In the genomic region with DNA sequence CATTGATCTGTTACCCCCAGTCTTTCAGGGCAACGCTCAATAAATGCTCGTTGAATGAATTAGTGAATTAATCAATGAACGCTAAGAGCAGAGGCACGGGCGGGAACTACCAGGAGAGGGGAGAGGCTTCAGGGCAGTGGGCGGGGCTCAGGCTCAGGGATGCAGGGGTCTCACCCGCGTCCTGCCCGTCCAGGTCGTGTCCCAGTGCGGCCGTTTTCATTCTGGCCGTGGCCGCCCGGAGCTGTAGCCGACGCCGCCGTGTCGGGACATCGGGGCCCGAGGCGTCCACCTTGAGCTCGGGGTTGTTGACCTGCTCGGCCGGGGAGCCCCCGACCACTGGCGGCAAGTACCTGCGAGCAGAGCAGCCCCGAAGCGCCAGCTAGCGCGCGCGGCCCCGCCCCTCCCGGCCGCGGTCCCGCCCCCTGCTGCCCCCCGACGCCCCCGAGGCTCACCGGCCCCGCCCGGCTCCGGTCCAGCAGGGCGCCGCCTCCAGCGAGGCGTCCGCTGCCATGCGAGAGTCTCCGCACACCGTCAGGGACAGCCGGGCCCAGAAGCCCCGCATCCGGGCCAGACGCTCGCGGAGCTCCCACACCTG, we compare ENCODE assay signal across 6 cellular contexts. TPM values are rescaled to one million over a fixed set of nuclear protein-coding genes. Genes with fewer than 3 reads are reported as not detected.
DNase-seq lines count a peak whose midpoint lies in the region; ATAC-seq, FAIRE-seq and TF ChIP-seq lines count a peak whose summit lies in the region.

No MANE protein-coding gene starts in this region.

- H3K36me3 ChIP-seq in thoracic aorta, result no peaks in the 10 kb centered on the region

- no peaks in the 10 kb centered on the region for H3K9me3 ChIP-seq in thoracic aorta

- H3K4me3 ChIP-seq in thoracic aorta, result peak overlapping the region; percentile 59

- no peaks in the 10 kb centered on the region for H3K9me3 Mint-ChIP-seq in activated CD4-positive, alpha-beta T cell treated with anti-CD3 and anti-CD28 coated beads, Interleukin-2, amount 10 ng/mL, durations not matched to agents 24 days and 14 days

- H3K27me3 Mint-ChIP-seq in activated CD4-positive, alpha-beta T cell treated with anti-CD3 and anti-CD28 coated beads, Interleukin-2, amount 10 ng/mL, durations not matched to agents 24 days and 14 days, result peaks cover 7% of the 10 kb centered on the region

- H3K36me3 Mint-ChIP-seq in activated CD4-positive, alpha-beta T cell treated with anti-CD3 and anti-CD28 coated beads, Interleukin-2, amount 10 ng/mL, durations not matched to agents 24 days and 14 days (ENCODE audit: low read depth), result peaks cover 8% of the 10 kb centered on the region

- no peak overlapping the region for H3K27ac ChIP-seq in thoracic aorta

- H3K4me3 Mint-ChIP-seq in activated CD4-positive, alpha-beta T cell treated with anti-CD3 and anti-CD28 coated beads, Interleukin-2, amount 10 ng/mL, durations not matched to agents 24 days and 14 days, result peak overlapping the region; percentile 72

- intact Hi-C loops in activated CD4-positive, alpha-beta T cell treated with anti-CD3 and anti-CD28 coated beads, Interleukin-2, amount 10 ng/mL, durations not matched to agents 24 days and 14 days (cut with micrococcal nuclease), result no loop called here

- peak; percentile 82 for DNase-seq in activated CD4-positive, alpha-beta T cell treated with anti-CD3 and anti-CD28 coated beads, Interleukin-2, amount 10 ng/mL, durations not matched to agents 24 days and 14 days
- no peak for DNase-seq in activated CD4-positive, alpha-beta T cell treated with anti-CD3 and anti-CD28 coated beads, Interleukin-2, amount 50 U/mL, for 4 hours
- DNase-seq in frontal cortex (ENCODE audit: low spot score in 2 of 2) (peak; percentile 41 to 52), thoracic aorta (ENCODE audit: low spot score) (no peak), NCI-H1417 (lab: John Stamatoyannopoulos, UW) (no peak), NCI-H1105 treated with DMSO at 0.1 percent for 48 hours (lab: John Stamatoyannopoulos, UW) (no peak)

- no peak overlapping the region for H3K27ac Mint-ChIP-seq in activated CD4-positive, alpha-beta T cell treated with anti-CD3 and anti-CD28 coated beads, Interleukin-2, amount 10 ng/mL, durations not matched to agents 24 days and 14 days

- TF ChIP-seq CTCF in thoracic aorta (IDR thresholded peaks at IDR 0.05), result no peak

- peaks cover 53% of the 10 kb centered on the region for H3K4me1 Mint-ChIP-seq in activated CD4-positive, alpha-beta T cell treated with anti-CD3 and anti-CD28 coated beads, Interleukin-2, amount 10 ng/mL, durations not matched to agents 24 days and 14 days

- H3K27me3 ChIP-seq in thoracic aorta (replicated peaks; ENCODE audit: insufficient read depth), result no peaks in the 10 kb centered on the region

- ATAC-seq in thoracic aorta (ENCODE audit: insufficient number of reproducible peaks, low FRiP score, low read depth), result no peak

- peaks cover 10 to 32% of the 10 kb centered on the region in 2 donors for H3K4me1 ChIP-seq in thoracic aorta (ENCODE audit: control insufficient read depth in 1 of 2, low read depth in 2 of 2)

- FAIRE-seq in frontal cortex (lab: Jason Lieb, UNC), result no peak

RNA-seq across cellular contexts. Expression of a gene that starts 2.8 kb away (rescaled TPM):
- 2.1 TPM in 2 replicates for total RNA-seq in activated CD4-positive, alpha-beta T cell treated with anti-CD3 and anti-CD28 coated beads, Interleukin-2, amount 10 ng/mL, durations not matched to agents 24 days and 14 days
- total RNA-seq in frontal cortex, result 2.0 TPM
- total RNA-seq in thoracic aorta, result 10 to 100 TPM in 1 of 2 donors, 1 to 10 TPM in 1; 8.3 to 18.7 TPM

RNA-seq across cellular contexts. Expression of a gene that starts 6.0 kb away (rescaled TPM):
- total RNA-seq in activated CD4-positive, alpha-beta T cell treated with anti-CD3 and anti-CD28 coated beads, Interleukin-2, amount 10 ng/mL, durations not matched to agents 24 days and 14 days, result 6.3 and 7.9 TPM in 2 replicates
- total RNA-seq in frontal cortex, result 75.0 TPM
- 1 to 10 TPM; 1.8 to 5.0 TPM for total RNA-seq in thoracic aorta

RNA-seq across cellular contexts. Expression of a gene that starts 6.5 kb away (rescaled TPM):
- 23.7 TPM in 2 replicates for total RNA-seq in activated CD4-positive, alpha-beta T cell treated with anti-CD3 and anti-CD28 coated beads, Interleukin-2, amount 10 ng/mL, durations not matched to agents 24 days and 14 days
- total RNA-seq in frontal cortex, result 1.2 TPM
- total RNA-seq in thoracic aorta, result under 1 TPM; 0.56 to 0.95 TPM

RNA-seq across cellular contexts. Expression of a gene that starts 12.7 kb away (rescaled TPM):
- total RNA-seq in activated CD4-positive, alpha-beta T cell treated with anti-CD3 and anti-CD28 coated beads, Interleukin-2, amount 10 ng/mL, durations not matched to agents 24 days and 14 days, result 31.7 and 39.2 TPM in 2 replicates
- total RNA-seq in frontal cortex (16.3 TPM), thoracic aorta (10 to 100 TPM; 14.0 to 18.0 TPM)

RNA-seq across cellular contexts. Expression of a gene that starts 22.5 kb away (rescaled TPM):
- 123 and 126 TPM in 2 replicates for total RNA-seq in activated CD4-positive, alpha-beta T cell treated with anti-CD3 and anti-CD28 coated beads, Interleukin-2, amount 10 ng/mL, durations not matched to agents 24 days and 14 days
- total RNA-seq in frontal cortex (34.6 TPM), thoracic aorta (100 to 1,000 TPM; 125 to 205 TPM)

Comparison
In these comparisons a context has a peak if more than half of its experiments do, and no peak if none do; other contexts are left out.
1. DNase-seq: peak in activated CD4-positive, alpha-beta T cell treated with anti-CD3 and anti-CD28 coated beads, Interleukin-2, amount 10 ng/mL, durations not matched to agents 24 days and 14 days (single experiment) and frontal cortex (2 of 2); none in activated CD4-positive, alpha-beta T cell treated with anti-CD3 and anti-CD28 coated beads, Interleukin-2, amount 50 U/mL, for 4 hours (0 of 2), thoracic aorta (single experiment), NCI-H1417 (0 of 3) and NCI-H1105 treated with DMSO at 0.1 percent for 48 hours (single experiment).
2. RNA of a gene that starts 6.5 kb away (total RNA-seq): 23.7 TPM in activated CD4-positive, alpha-beta T cell treated with anti-CD3 and anti-CD28 coated beads, Interleukin-2, amount 10 ng/mL, durations not matched to agents 24 days and 14 days; 1.2 TPM in frontal cortex (single experiment) and 0.56 to 0.95 TPM in thoracic aorta; every median in the first group is over 10 times any median in the second.